Comparison of ENCODE assay signal across 1 cellular context in the genomic region with DNA sequence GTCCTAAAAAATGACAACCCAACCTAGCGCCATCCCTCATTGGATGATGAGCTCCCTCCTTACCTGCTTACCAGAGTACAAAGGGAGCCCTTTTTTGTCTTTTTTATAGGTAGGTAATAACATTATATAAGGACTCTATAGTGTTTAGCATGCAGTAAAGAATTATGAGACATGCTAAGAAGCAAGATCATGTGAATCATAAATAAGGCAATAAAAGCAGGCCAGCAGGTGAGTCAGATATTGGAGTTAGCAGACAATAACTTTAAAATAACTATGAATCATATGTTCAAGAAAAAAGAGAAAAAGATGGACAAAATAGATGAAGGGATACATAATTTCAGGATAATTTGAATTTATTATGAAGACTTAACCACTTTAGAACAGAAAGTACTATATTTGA.
TF ChIP-seq lines count a peak whose summit lies in the region.

No MANE protein-coding gene starts in this region.

TF ChIP-seq in IMR-90, 13 proteins besides CTCF, POLR2A, EP300 and RAD21:
- no peak for TF ChIP-seq SMC3 (IDR thresholded peaks at IDR 0.05; ENCODE audit: low read depth, low read length)
- no peak for TF ChIP-seq CHD1 (IDR thresholded peaks at IDR 0.05; ENCODE audit: low read depth, low read length)
- TF ChIP-seq RFX5 (IDR thresholded peaks at IDR 0.05; ENCODE audit: low read depth, low read length) = no peak
- TF ChIP-seq MAFK (IDR thresholded peaks at IDR 0.05; ENCODE audit: low read depth, low read length) = no peak
- no peak for TF ChIP-seq BHLHE40 (IDR thresholded peaks at IDR 0.05; ENCODE audit: low read depth, low read length)
